ENCODE assay signal across 2 cellular contexts in the genomic region with DNA sequence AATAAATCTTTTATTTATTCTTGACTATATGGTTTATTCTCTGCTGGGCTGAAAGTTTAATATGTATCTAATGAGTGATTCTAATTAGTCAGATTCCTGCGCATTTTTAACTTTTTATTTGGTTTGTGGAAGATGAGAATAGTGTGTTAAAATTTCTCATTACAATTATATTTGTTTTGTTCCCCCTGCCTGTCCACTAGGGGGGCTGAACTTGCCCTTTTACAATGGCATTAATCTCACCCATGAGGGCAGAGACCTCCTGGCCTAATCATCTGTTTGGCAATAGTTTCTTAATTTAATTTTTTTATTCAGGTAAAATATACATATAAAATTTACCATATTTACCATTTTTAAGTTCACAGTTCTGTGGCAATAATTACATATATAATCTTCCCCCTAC.
TF ChIP-seq lines count a peak whose summit lies in the region.

No MANE protein-coding gene starts in this region.

TF ChIP-seq in GM23338, 12 proteins besides CTCF, POLR2A, EP300 and RAD21 (continued from another document):
- TF ChIP-seq, protein P1, sequence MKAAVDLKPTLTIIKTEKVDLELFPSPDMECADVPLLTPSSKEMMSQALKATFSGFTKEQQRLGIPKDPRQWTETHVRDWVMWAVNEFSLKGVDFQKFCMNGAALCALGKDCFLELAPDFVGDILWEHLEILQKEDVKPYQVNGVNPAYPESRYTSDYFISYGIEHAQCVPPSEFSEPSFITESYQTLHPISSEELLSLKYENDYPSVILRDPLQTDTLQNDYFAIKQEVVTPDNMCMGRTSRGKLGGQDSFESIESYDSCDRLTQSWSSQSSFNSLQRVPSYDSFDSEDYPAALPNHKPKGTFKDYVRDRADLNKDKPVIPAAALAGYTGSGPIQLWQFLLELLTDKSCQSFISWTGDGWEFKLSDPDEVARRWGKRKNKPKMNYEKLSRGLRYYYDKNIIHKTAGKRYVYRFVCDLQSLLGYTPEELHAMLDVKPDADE (IDR thresholded peaks at IDR 0.05): no peak
- TF ChIP-seq JUNB (IDR thresholded peaks at IDR 0.05; ENCODE audit: unreplicated experiment): no peak
- no peak for TF ChIP-seq STAT1 (IDR thresholded peaks at IDR 0.05; ENCODE audit: unreplicated experiment)
- TF ChIP-seq, protein P2, sequence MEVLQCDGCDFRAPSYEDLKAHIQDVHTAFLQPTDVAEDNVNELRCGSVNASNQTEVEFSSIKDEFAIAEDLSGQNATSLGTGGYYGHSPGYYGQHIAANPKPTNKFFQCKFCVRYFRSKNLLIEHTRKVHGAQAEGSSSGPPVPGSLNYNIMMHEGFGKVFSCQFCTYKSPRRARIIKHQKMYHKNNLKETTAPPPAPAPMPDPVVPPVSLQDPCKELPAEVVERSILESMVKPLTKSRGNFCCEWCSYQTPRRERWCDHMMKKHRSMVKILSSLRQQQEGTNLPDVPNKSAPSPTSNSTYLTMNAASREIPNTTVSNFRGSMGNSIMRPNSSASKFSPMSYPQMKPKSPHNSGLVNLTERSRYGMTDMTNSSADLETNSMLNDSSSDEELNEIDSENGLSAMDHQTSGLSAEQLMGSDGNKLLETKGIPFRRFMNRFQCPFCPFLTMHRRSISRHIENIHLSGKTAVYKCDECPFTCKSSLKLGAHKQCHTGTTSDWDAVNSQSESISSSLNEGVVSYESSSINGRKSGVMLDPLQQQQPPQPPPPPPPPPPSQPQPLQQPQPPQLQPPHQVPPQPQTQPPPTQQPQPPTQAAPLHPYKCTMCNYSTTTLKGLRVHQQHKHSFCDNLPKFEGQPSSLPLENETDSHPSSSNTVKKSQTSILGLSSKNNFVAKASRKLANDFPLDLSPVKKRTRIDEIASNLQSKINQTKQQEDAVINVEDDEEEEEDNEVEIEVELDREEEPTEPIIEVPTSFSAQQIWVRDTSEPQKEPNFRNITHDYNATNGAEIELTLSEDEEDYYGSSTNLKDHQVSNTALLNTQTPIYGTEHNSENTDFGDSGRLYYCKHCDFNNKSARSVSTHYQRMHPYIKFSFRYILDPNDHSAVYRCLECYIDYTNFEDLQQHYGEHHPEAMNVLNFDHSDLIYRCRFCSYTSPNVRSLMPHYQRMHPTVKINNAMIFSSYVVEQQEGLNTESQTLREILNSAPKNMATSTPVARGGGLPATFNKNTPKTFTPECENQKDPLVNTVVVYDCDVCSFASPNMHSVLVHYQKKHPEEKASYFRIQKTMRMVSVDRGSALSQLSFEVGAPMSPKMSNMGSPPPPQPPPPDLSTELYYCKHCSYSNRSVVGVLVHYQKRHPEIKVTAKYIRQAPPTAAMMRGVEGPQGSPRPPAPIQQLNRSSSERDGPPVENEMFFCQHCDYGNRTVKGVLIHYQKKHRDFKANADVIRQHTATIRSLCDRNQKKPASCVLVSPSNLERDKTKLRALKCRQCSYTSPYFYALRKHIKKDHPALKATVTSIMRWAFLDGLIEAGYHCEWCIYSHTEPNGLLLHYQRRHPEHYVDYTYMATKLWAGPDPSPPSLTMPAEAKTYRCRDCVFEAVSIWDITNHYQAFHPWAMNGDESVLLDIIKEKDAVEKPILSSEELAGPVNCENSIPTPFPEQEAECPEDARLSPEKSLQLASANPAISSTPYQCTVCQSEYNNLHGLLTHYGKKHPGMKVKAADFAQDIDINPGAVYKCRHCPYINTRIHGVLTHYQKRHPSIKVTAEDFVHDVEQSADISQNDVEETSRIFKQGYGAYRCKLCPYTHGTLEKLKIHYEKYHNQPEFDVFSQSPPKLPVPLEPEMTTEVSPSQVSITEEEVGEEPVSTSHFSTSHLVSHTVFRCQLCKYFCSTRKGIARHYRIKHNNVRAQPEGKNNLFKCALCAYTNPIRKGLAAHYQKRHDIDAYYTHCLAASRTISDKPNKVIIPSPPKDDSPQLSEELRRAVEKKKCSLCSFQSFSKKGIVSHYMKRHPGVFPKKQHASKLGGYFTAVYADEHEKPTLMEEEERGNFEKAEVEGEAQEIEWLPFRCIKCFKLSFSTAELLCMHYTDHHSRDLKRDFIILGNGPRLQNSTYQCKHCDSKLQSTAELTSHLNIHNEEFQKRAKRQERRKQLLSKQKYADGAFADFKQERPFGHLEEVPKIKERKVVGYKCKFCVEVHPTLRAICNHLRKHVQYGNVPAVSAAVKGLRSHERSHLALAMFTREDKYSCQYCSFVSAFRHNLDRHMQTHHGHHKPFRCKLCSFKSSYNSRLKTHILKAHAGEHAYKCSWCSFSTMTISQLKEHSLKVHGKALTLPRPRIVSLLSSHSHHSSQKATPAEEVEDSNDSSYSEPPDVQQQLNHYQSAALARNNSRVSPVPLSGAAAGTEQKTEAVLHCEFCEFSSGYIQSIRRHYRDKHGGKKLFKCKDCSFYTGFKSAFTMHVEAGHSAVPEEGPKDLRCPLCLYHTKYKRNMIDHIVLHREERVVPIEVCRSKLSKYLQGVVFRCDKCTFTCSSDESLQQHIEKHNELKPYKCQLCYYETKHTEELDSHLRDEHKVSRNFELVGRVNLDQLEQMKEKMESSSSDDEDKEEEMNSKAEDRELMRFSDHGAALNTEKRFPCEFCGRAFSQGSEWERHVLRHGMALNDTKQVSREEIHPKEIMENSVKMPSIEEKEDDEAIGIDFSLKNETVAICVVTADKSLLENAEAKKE (CRISPR knock-in tag; IDR thresholded peaks at IDR 0.05): no peak
- TF ChIP-seq EZH2phosphoT487 (IDR thresholded peaks at IDR 0.05; ENCODE audit: unreplicated experiment): no peak
- no peak for TF ChIP-seq NANOG (IDR thresholded peaks at IDR 0.05; ENCODE audit: borderline replicate concordance)
- no peak for TF ChIP-seq ZNF331 (CRISPR knock-in tag; IDR thresholded peaks at IDR 0.05; ENCODE audit: low read depth)
- no peak for TF ChIP-seq ZNF114 (CRISPR knock-in tag; IDR thresholded peaks at IDR 0.05)
- TF ChIP-seq POLR2AphosphoS5 (IDR thresholded peaks at IDR 0.05; ENCODE audit: low read depth): no peak
- TF ChIP-seq, protein P3, sequence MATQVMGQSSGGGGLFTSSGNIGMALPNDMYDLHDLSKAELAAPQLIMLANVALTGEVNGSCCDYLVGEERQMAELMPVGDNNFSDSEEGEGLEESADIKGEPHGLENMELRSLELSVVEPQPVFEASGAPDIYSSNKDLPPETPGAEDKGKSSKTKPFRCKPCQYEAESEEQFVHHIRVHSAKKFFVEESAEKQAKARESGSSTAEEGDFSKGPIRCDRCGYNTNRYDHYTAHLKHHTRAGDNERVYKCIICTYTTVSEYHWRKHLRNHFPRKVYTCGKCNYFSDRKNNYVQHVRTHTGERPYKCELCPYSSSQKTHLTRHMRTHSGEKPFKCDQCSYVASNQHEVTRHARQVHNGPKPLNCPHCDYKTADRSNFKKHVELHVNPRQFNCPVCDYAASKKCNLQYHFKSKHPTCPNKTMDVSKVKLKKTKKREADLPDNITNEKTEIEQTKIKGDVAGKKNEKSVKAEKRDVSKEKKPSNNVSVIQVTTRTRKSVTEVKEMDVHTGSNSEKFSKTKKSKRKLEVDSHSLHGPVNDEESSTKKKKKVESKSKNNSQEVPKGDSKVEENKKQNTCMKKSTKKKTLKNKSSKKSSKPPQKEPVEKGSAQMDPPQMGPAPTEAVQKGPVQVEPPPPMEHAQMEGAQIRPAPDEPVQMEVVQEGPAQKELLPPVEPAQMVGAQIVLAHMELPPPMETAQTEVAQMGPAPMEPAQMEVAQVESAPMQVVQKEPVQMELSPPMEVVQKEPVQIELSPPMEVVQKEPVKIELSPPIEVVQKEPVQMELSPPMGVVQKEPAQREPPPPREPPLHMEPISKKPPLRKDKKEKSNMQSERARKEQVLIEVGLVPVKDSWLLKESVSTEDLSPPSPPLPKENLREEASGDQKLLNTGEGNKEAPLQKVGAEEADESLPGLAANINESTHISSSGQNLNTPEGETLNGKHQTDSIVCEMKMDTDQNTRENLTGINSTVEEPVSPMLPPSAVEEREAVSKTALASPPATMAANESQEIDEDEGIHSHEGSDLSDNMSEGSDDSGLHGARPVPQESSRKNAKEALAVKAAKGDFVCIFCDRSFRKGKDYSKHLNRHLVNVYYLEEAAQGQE (IDR thresholded peaks at IDR 0.05; ENCODE audit: unreplicated experiment): no peak
TF ChIP-seq in GM23338: peak in this region for 0.

TF ChIP-seq in HEK293T, 16 proteins besides CTCF, POLR2A, EP300 and RAD21 (continued from another document):
- TF ChIP-seq FOXM1 (IDR thresholded peaks at IDR 0.05; ENCODE audit: borderline replicate concordance) (no peak), ARNT (IDR thresholded peaks at IDR 0.05) (no peak), CTBP1 (IDR thresholded peaks at IDR 0.05; ENCODE audit: borderline replicate concordance) (no peak), SUZ12 (IDR thresholded peaks at IDR 0.05) (no peak), HDGF (IDR thresholded peaks at IDR 0.05; ENCODE audit: borderline replicate concordance) (no peak)
- TF ChIP-seq, protein P4, sequence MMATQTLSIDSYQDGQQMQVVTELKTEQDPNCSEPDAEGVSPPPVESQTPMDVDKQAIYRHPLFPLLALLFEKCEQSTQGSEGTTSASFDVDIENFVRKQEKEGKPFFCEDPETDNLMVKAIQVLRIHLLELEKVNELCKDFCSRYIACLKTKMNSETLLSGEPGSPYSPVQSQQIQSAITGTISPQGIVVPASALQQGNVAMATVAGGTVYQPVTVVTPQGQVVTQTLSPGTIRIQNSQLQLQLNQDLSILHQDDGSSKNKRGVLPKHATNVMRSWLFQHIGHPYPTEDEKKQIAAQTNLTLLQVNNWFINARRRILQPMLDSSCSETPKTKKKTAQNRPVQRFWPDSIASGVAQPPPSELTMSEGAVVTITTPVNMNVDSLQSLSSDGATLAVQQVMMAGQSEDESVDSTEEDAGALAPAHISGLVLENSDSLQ (IDR thresholded peaks at IDR 0.05): no peak
